In the genomic region with DNA sequence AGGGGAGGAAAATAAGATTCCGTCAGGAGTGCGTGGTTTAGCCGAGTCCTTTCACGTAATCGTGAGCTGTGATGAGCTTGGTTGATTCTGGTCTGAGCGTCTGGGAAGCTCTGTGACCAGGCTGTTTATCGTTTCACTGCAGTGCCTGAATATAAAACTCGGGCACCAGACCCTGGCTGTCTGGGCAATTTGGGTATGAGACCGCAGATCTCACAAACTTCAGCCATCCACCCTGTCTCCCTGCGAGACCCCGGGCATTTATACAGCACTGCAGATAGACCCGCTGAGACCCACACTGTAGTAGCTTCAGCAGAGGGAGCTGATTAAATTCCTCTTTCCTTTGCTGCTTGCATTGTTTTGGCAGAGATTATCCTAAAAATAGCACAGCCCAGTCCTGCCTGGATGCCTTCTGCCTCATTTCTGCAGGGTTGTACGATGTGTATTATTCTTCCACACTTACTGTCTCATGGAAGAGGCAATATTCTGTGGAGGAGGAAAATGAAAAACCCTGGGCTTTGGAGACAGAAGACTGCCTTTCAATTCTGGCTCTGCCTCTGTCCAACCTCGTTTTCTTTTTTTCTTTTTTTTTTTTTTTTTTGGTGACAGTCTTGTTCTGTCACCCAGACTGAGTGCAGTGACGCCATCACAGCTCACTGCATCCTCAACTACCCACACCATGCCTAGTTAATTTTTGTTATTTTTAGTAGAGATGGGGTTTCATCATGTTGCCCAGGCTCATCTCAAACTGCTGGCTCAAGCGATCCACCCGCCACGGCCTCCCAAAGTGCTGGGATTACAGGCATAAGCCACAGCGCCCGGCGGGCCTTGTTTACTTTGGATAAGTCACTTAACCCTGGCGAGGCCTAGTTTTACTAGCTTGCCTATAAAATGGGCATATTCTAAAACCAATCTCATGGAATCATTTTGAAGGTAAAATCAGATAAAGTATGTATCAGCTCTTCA, we compare ENCODE assay signal across 11 cellular contexts.
DNase-seq lines count a peak whose midpoint lies in the region; ATAC-seq, FAIRE-seq and TF ChIP-seq lines count a peak whose summit lies in the region.
"Had no signal": no experiment of that assay in that cellular context is flagged by ENCODE, and none has a peak within 500 bp of the region (broad histone marks: within the 10 kb centered on the region; RNA-seq: fewer than 3 reads in every experiment).

No MANE protein-coding gene starts in this region.

- H3K9me3 ChIP-seq in gastroesophageal sphincter, result no peaks in the 10 kb centered on the region

- DNase-seq in Right ventricle myocardium inferior (ENCODE audit: missing footprints) (peak; percentile 68), cardiac septum (ENCODE audit: low spot score) (no peak), omental fat pad (ENCODE audit: low spot score) (no peak), GM19239 (ENCODE audit: insufficient read length, low spot score) (no peak), OCI-M2 (lab: John Stamatoyannopoulos, UW; ENCODE audit: unreplicated experiment) (no peak)
- DNase-seq: 8988T; activated CD4-positive, alpha-beta T cell treated with anti-CD3 and anti-CD28 coated beads, Interleukin-2, amount 50 U/mL, for 48 hours had no signal

- ATAC-seq in Right ventricle myocardium inferior, result peak; percentile 79
- ATAC-seq in gastroesophageal sphincter, result no peak
- ATAC-seq in omental fat pad (ENCODE audit: low FRiP score), result peak; percentile 86
- ATAC-seq in HG02885 (IDR thresholded peaks at IDR 0.05; ENCODE audit: poor library complexity, unreplicated experiment), result no peak
- no peak for ATAC-seq in GM18858 (IDR thresholded peaks at IDR 0.05; ENCODE audit: unreplicated experiment)
- ATAC-seq: Panc1 had no signal

- H3K27ac ChIP-seq in gastroesophageal sphincter, result peak overlapping the region in 3 of 4 donors; percentile 62 to 77 (median 65)

- intact Hi-C loops in Right ventricle myocardium inferior (cut with DNase I), result loop anchor here (5.0 kb wide), 1 partner anchor 43 kb away; no protein-coding TSS in a partner anchor
- intact Hi-C loops in cardiac septum (cut with DNase I), result loop anchor here (1.0 to 2.0 kb wide), 2 partner anchors 23 to 40 kb away; no protein-coding TSS in a partner anchor

- no peak for TF ChIP-seq POLR2A in gastroesophageal sphincter (IDR thresholded peaks at IDR 0.05)

- 28 to 35% methylated on average over 17 to 19 of the region's 22 CpGs for WGBS in gastroesophageal sphincter (ENCODE audit: low coverage in 1 of 2), 2 donors

- TF ChIP-seq CTCF in gastroesophageal sphincter (IDR thresholded peaks at IDR 0.05) (no peak), omental fat pad (IDR thresholded peaks at IDR 0.05) (no peak)

- H3K36me3 ChIP-seq in gastroesophageal sphincter, result no peaks in the 10 kb centered on the region

- TF ChIP-seq EP300 in gastroesophageal sphincter (IDR thresholded peaks at IDR 0.05), result no peak

- H3K4me1 ChIP-seq in gastroesophageal sphincter, result peaks cover 0 to 16% (median 0%) of the 10 kb centered on the region in 3 donors

- no peak for FAIRE-seq in GM19239 (lab: Jason Lieb, UNC)

- H3K4me3 ChIP-seq in gastroesophageal sphincter, result peak overlapping the region; percentile 3 to 44

- no peaks in the 10 kb centered on the region for H3K27me3 ChIP-seq in gastroesophageal sphincter

Comparison
In these comparisons a context has a peak if more than half of its experiments do, and no peak if none do; other contexts are left out.
1. ATAC-seq: peak in Right ventricle myocardium inferior (single experiment) and omental fat pad (single experiment); none in gastroesophageal sphincter (single experiment), HG02885 (single experiment) and GM18858 (single experiment).